In the genomic region with DNA sequence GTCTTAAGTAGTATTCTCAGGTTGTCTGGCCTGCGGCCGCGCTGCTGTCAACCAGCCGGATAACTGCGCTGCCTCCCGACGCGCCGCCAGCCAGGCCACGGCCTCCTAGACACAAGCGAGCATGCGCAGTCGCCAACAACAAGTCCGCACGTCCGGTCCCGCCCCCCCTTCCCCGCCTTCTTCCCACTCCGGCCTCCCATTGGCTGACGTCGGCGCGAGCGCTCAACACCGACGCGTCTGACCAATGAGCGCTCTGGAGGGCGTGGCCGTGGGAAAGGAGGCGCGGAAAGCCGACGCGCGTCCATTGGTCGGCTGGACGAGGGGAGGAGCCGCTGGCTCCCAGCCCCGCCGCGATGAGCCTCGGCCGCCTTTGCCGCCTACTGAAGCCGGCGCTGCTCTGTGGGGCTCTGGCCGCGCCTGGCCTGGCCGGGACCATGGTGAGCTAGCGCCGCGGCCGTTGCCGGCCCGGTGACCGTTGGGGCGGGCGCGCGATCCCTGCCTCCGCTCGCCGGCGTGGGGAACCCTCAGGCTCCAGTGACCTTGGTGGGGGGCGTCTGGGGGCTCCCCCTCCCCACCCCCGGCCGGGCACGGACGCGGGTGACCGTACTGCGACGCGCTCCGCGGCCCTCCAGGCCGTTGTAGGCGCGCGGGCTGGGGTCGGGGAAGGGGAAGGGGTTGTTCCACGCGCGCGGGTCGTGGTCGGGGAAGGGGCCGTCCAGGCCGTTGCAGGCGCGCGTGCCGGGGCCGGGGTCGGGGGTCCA, we compare ENCODE assay signal across 1 cellular context.
TF ChIP-seq lines count a peak whose summit lies in the region.

A gene with protein sequence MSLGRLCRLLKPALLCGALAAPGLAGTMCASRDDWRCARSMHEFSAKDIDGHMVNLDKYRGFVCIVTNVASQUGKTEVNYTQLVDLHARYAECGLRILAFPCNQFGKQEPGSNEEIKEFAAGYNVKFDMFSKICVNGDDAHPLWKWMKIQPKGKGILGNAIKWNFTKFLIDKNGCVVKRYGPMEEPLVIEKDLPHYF (plus strand): TSS at position 304 of the 761 bp plus-strand sequence. CDS start 50 bp downstream, at position 354.

TF ChIP-seq in neural cell, 6 proteins besides CTCF, POLR2A, EP300 and RAD21:
- TF ChIP-seq, protein P1, sequence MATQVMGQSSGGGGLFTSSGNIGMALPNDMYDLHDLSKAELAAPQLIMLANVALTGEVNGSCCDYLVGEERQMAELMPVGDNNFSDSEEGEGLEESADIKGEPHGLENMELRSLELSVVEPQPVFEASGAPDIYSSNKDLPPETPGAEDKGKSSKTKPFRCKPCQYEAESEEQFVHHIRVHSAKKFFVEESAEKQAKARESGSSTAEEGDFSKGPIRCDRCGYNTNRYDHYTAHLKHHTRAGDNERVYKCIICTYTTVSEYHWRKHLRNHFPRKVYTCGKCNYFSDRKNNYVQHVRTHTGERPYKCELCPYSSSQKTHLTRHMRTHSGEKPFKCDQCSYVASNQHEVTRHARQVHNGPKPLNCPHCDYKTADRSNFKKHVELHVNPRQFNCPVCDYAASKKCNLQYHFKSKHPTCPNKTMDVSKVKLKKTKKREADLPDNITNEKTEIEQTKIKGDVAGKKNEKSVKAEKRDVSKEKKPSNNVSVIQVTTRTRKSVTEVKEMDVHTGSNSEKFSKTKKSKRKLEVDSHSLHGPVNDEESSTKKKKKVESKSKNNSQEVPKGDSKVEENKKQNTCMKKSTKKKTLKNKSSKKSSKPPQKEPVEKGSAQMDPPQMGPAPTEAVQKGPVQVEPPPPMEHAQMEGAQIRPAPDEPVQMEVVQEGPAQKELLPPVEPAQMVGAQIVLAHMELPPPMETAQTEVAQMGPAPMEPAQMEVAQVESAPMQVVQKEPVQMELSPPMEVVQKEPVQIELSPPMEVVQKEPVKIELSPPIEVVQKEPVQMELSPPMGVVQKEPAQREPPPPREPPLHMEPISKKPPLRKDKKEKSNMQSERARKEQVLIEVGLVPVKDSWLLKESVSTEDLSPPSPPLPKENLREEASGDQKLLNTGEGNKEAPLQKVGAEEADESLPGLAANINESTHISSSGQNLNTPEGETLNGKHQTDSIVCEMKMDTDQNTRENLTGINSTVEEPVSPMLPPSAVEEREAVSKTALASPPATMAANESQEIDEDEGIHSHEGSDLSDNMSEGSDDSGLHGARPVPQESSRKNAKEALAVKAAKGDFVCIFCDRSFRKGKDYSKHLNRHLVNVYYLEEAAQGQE (IDR thresholded peaks at IDR 0.05; ENCODE audit: borderline replicate concordance): peak; percentile 94
- TF ChIP-seq POLR2AphosphoS5 (IDR thresholded peaks at IDR 0.05): peak; percentile 98
- TF ChIP-seq SMC3 (conservative IDR thresholded peaks at IDR 0.05; ENCODE audit: poor library complexity): no peak
- peak; percentile 96 for TF ChIP-seq TAF1 (IDR thresholded peaks at IDR 0.05; ENCODE audit: low read depth)
- no peak for TF ChIP-seq EZH2 (IDR thresholded peaks at IDR 0.05; ENCODE audit: borderline replicate concordance, insufficient read depth, low read length, poor library complexity, severe bottlenecking)
- peak; percentile 64 for TF ChIP-seq MXI1 (conservative IDR thresholded peaks at IDR 0.05; ENCODE audit: poor library complexity, severe bottlenecking)
